ENCODE assay signal across 1 cellular context in genomic region chr19:39182174-39182505, GRCh38.
TF ChIP-seq lines count a peak whose summit lies in the region.

No MANE protein-coding gene starts in this region.

TF ChIP-seq in A549, 52 proteins besides CTCF, POLR2A, EP300 and RAD21:
- TF ChIP-seq HDAC2 (IDR thresholded peaks at IDR 0.05), result no peak
- peak; percentile 69; the same call in 1 of the 2 replicates for TF ChIP-seq PBX3 (IDR thresholded peaks at IDR 0.05)
- 0 out of 2 replicates have a peak, but pooled peaks have one; percentile 18 for TF ChIP-seq POLR2AphosphoS2 (conservative IDR thresholded peaks at IDR 0.05; ENCODE audit: low read length)
